Comparison of ENCODE assay signal across 8 cellular contexts in genomic region chr20:19735446-19735845, GRCh38. TPM values are rescaled to one million over a fixed set of nuclear protein-coding genes. Genes with fewer than 3 reads are reported as not detected.
A peak's percentile ranks its signal among the peaks of the same experiment; 100 is the strongest.
DNase-seq lines count a peak whose midpoint lies in the region; ATAC-seq and TF ChIP-seq lines count a peak whose summit lies in the region.

No MANE protein-coding gene starts in this region.

- intact Hi-C loops in right cardiac atrium (cut with DNase I) (no loop called here), sigmoid colon (cut with DNase I) (no loop called here)

- H3K4me3 ChIP-seq in GM12865 (ENCODE audit: low read depth, low read length) (no peak overlapping the region), NB4 (ENCODE audit: low read depth, low read length) (no peak overlapping the region), right cardiac atrium (ENCODE audit: low read length) (no peak overlapping the region), sigmoid colon (no peak overlapping the region)

- peak; percentile 23 for DNase-seq in GM12865 (ENCODE audit: low read depth)
- DNase-seq in NB4 (ENCODE audit: low read depth): peak; percentile 95
- DNase-seq in anterior cingulate cortex (lab: John Stamatoyannopoulos, UW): peak in 37 of 58 donors; percentile 1 to 77 (median 24)
- DNase-seq in right cardiac atrium: peak; percentile 82 to 86 (median 83)
- peak; percentile 85 for DNase-seq in sigmoid colon
- DNase-seq in activated CD4-positive, CD25-positive, alpha-beta regulatory T cell (lab: John Stamatoyannopoulos, UW): no peak
- no peak for DNase-seq in activated CD8-positive, alpha-beta memory T cell treated with anti-CD3 and anti-CD28 coated beads, Interleukin-2, amount 50 U/mL, for 4 hours

- TF ChIP-seq CTCF in GM12865 (IDR thresholded peaks at IDR 0.05; ENCODE audit: insufficient read depth, low read depth, low read length, missing control alignments) (no peak), NB4 (IDR thresholded peaks at IDR 0.05; ENCODE audit: low read depth, low read length) (no peak), sigmoid colon (IDR thresholded peaks at IDR 0.05) (no peak)

- TF ChIP-seq POLR2A in NB4 (IDR thresholded peaks at IDR 0.05; ENCODE audit: extremely low read depth, insufficient read length): no peak
- TF ChIP-seq POLR2A in sigmoid colon (IDR thresholded peaks at IDR 0.05): no peak

- TF ChIP-seq EP300 in sigmoid colon (IDR thresholded peaks at IDR 0.05): no peak

- H3K27me3 ChIP-seq in right cardiac atrium (ENCODE audit: control insufficient read depth, insufficient read depth) (no peaks in the 10 kb centered on the region), sigmoid colon (peaks cover 0 to 5% (median 0%) of the 10 kb centered on the region in 3 donors)

- no peaks in the 10 kb centered on the region for H3K9me3 ChIP-seq in right cardiac atrium (ENCODE audit: control insufficient read depth, low read length)
- H3K9me3 ChIP-seq in sigmoid colon: no peaks in the 10 kb centered on the region

- WGBS in right cardiac atrium: 18% methylated on average over 6 of the region's 6 CpGs
- WGBS in sigmoid colon, 2 donors: 16 to 17% methylated on average over 6 of the region's 6 CpGs

- H3K36me3 ChIP-seq in sigmoid colon: no peaks in the 10 kb centered on the region

- H3K4me1 ChIP-seq in right cardiac atrium (ENCODE audit: control insufficient read depth, insufficient read depth, low read length): peaks cover 5% of the 10 kb centered on the region
- H3K4me1 ChIP-seq in sigmoid colon: no peaks in the 10 kb centered on the region

- no peak overlapping the region for H3K27ac ChIP-seq in right cardiac atrium (ENCODE audit: low read length)
- peak overlapping the region in 1 of 4 donors; percentile 40 for H3K27ac ChIP-seq in sigmoid colon

- ATAC-seq in right cardiac atrium: peak; percentile 96 to 99
- ATAC-seq in HG02970 (IDR thresholded peaks at IDR 0.05; ENCODE audit: low FRiP score, unreplicated experiment): no peak

RNA-seq across cellular contexts. Expression of gene RIN2, which starts 22.6 kb away (rescaled TPM):
- 10 to 100 TPM; 47.8 to 70.9 (median 60.3) TPM for total RNA-seq in right cardiac atrium
- polyA plus RNA-seq in right cardiac atrium: 16.8 TPM
- 10 to 100 TPM; 54.2 to 73.7 (median 57.8) TPM for total RNA-seq in sigmoid colon
- 10 to 100 TPM; 13.4 to 21.0 (median 16.7) TPM for polyA plus RNA-seq in sigmoid colon

Comparison
In these comparisons a context has a peak if more than half of its experiments do, and no peak if none do; other contexts are left out.
1. DNase-seq: peak in GM12865 (single experiment), NB4 (single experiment), anterior cingulate cortex (37 of 58), right cardiac atrium (3 of 3) and sigmoid colon (single experiment); none in activated CD4-positive, CD25-positive, alpha-beta regulatory T cell (0 of 4) and activated CD8-positive, alpha-beta memory T cell treated with anti-CD3 and anti-CD28 coated beads, Interleukin-2, amount 50 U/mL, for 4 hours (single experiment).